In genomic region chr9:117682955-117683710, GRCh38 we compare ENCODE assay signal across 14 cellular contexts. TPM values are rescaled to one million over a fixed set of nuclear protein-coding genes. Genes with fewer than 3 reads are reported as not detected.
DNase-seq lines count a peak whose midpoint lies in the region; ATAC-seq and TF ChIP-seq lines count a peak whose summit lies in the region.
"Had no signal": no experiment of that assay in that cellular context is flagged by ENCODE, and none has a peak within 500 bp of the region (broad histone marks: within the 10 kb centered on the region; RNA-seq: fewer than 3 reads in every experiment).

No MANE protein-coding gene starts in this region.

- H3K4me3 ChIP-seq in GM12865 (ENCODE audit: low read depth, low read length): no peak overlapping the region
- no peak overlapping the region for H3K4me3 ChIP-seq in RWPE2 (ENCODE audit: severe bottlenecking)
- no peak overlapping the region for H3K4me3 ChIP-seq in ovary
- H3K4me3 ChIP-seq: tibial artery had no signal

- H3K4me1 ChIP-seq in RWPE2 (ENCODE audit: insufficient read depth, poor library complexity, severe bottlenecking) (peaks cover 29% of the 10 kb centered on the region), ovary (ENCODE audit: insufficient read depth) (no peaks in the 10 kb centered on the region)

- no peak for TF ChIP-seq POLR2A in ovary (IDR thresholded peaks at IDR 0.05)

- H3K9me3 ChIP-seq in RWPE2 (ENCODE audit: severe bottlenecking): no peaks in the 10 kb centered on the region
- H3K9me3 ChIP-seq in ovary: no peaks in the 10 kb centered on the region
- H3K9me3 ChIP-seq: tibial artery had no signal

- H3K27ac ChIP-seq in RWPE2 (ENCODE audit: poor library complexity, severe bottlenecking): peak overlapping the region; percentile 40
- no peak overlapping the region for H3K27ac ChIP-seq in ovary
- H3K27ac ChIP-seq: C4-2B, tibial artery had no signal

- DNase-seq in GM12865 (ENCODE audit: low read depth) (peak; percentile 50), RWPE2 (ENCODE audit: low spot score) (no peak), posterior vena cava (ENCODE audit: low spot score) (no peak), ovary (no peak)
- no peak for DNase-seq in central memory CD4-positive, alpha-beta T cell
- DNase-seq in effector CD8-positive, alpha-beta T cell (lab: John Stamatoyannopoulos, UW): no peak
- DNase-seq: activated CD8-positive, alpha-beta memory T cell treated with anti-CD3 and anti-CD28 coated beads, Interleukin-2, amount 50 U/mL, for 4 hours; hypothalamus; NCI-H2227 treated with DMSO at 0.1 percent for 48 hours; stimulated activated CD4-positive, alpha-beta T cell treated with anti-CD3 and anti-CD28 coated beads, Interleukin-2, amount 100 ng/mL, for 24 hours; tibial artery had no signal

- ATAC-seq in GM21360 (IDR thresholded peaks at IDR 0.05; ENCODE audit: unreplicated experiment) (peak; percentile 90), HG03060 (IDR thresholded peaks at IDR 0.05; ENCODE audit: low read depth, unreplicated experiment) (peak; percentile 76), RWPE2 (ENCODE audit: low read depth) (peak; percentile 54)

- TF ChIP-seq EP300 in ovary (IDR thresholded peaks at IDR 0.05): no peak

- TF ChIP-seq CTCF in GM12865 (IDR thresholded peaks at IDR 0.05; ENCODE audit: insufficient read depth, low read depth, low read length, missing control alignments) (no peak), RWPE2 (IDR thresholded peaks at IDR 0.05; ENCODE audit: poor library complexity, severe bottlenecking) (no peak), ovary (IDR thresholded peaks at IDR 0.05) (no peak)

- H3K27me3 ChIP-seq in RWPE2 (ENCODE audit: insufficient read depth, poor library complexity, severe bottlenecking): no peaks in the 10 kb centered on the region
- no peaks in the 10 kb centered on the region for H3K27me3 ChIP-seq in ovary
- H3K27me3 ChIP-seq: tibial artery had no signal

- intact Hi-C loops in posterior vena cava (cut with DNase I): no loop called here
- intact Hi-C loops in ovary (cut with DNase I): no loop called here

- WGBS in ovary, 3 donors: 74 to 83% (median 75%) methylated on average over 3 of the region's 3 CpGs

- H3K36me3 ChIP-seq in RWPE2 (ENCODE audit: low read depth) (no peaks in the 10 kb centered on the region), ovary (no peaks in the 10 kb centered on the region)
- H3K36me3 ChIP-seq: tibial artery had no signal

RNA-seq across cellular contexts. Expression of gene TLR4, which starts 21.1 kb away (rescaled TPM):
- total RNA-seq in posterior vena cava (10 to 100 TPM; 18.1 to 31.3 TPM), ovary (10 to 100 TPM in 2 of 7 donors, 1 to 10 TPM in 5; 4.1 to 12.5 (median 8.9) TPM)
- 10 to 100 TPM in 1 of 2 donors, 1 to 10 TPM in 1; 3.4 to 13.5 TPM for polyA plus RNA-seq in ovary
